30 cellular contexts compared by ENCODE assay signal in the genomic region with DNA sequence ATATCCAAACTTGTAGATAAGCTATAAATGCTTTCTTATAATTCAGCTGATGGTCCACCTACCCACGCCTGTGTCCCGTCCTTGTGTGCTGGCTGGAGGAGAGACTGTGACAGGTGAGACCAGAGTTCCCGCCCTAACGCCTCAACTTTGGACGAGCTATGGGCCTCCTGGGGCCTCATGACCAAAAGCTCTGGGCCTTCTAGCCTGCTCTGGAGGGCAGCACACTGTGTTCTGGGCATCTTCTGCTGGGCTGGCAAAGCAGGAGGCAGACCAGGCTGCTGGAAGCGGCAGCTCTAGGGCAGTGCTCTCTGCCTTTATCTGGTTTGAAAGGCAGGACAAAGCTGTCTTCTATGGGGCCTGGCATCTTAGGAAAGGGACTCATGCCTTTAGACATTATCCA. TPM values are rescaled to one million over a fixed set of nuclear protein-coding genes. Genes with fewer than 3 reads are reported as not detected.
"Had no signal": no experiment of that assay in that cellular context is flagged by ENCODE, and none has a peak within 500 bp of the region (broad histone marks: within the 10 kb centered on the region; RNA-seq: fewer than 3 reads in every experiment).

No MANE protein-coding gene starts in this region.

- H3K27me3 ChIP-seq: esophagus muscularis mucosa, foreskin keratinocyte, right lobe of liver, thyroid gland, vagina had no signal

- H3K4me3 Mint-ChIP-seq: naive thymus-derived CD8-positive, alpha-beta T cell; nephron progenitor cell; stimulated activated naive CD8-positive, alpha-beta T cell treated with anti-CD3 and anti-CD28 coated beads, Interleukin-15, amount 100 ng/mL, for 72 hours had no signal

- H3K36me3 Mint-ChIP-seq: naive thymus-derived CD8-positive, alpha-beta T cell had no signal

- H2AFZ ChIP-seq: parathyroid adenoma had no signal

- H3K27ac Mint-ChIP-seq: nephron progenitor cell, progenitor cell of endocrine pancreas had no signal

- H3K27ac ChIP-seq: coronary artery, esophagus muscularis mucosa, foreskin keratinocyte, heart right ventricle, parathyroid adenoma, right lobe of liver, thyroid gland, vagina had no signal

- H3K9me3 Mint-ChIP-seq: naive thymus-derived CD8-positive, alpha-beta T cell; nephron progenitor cell; stimulated activated naive CD8-positive, alpha-beta T cell treated with anti-CD3 and anti-CD28 coated beads, Interleukin-15, amount 100 ng/mL, for 72 hours had no signal

- H3K9me3 ChIP-seq: esophagus muscularis mucosa, heart right ventricle, right lobe of liver, thyroid gland, vagina had no signal

- H3K4me3 ChIP-seq: coronary artery, esophagus muscularis mucosa, heart right ventricle, lung, right lobe of liver, thyroid gland, vagina had no signal

- H3K36me3 ChIP-seq: esophagus muscularis mucosa, heart right ventricle, right lobe of liver, thyroid gland, vagina had no signal

- H3K4me1 ChIP-seq: esophagus muscularis mucosa, heart right ventricle, parathyroid adenoma, right lobe of liver, vagina had no signal

- H3K4me1 Mint-ChIP-seq: stimulated activated naive CD8-positive, alpha-beta T cell treated with anti-CD3 and anti-CD28 coated beads, Interleukin-15, amount 100 ng/mL, for 72 hours had no signal

- H3K79me2 ChIP-seq: parathyroid adenoma had no signal

- FAIRE-seq: endothelial cell of umbilical vein, islet of Langerhans, small intestine had no signal

- DNase-seq: dermis blood vessel endothelial cell; effector memory CD4-positive, alpha-beta T cell; glutamatergic neuron; heart right ventricle; hippocampal formation; kidney glomerular epithelial cell; left colon; mesendoderm; midbrain; naive thymus-derived CD8-positive, alpha-beta T cell; nephron progenitor cell; right lobe of liver; small intestine; stimulated activated CD4-positive, alpha-beta T cell treated with anti-CD3 and anti-CD28 coated beads, Interleukin-15, amount 100 ng/mL, for 24 hours; stimulated activated CD4-positive, alpha-beta T cell treated with anti-CD3 and anti-CD28 coated beads, Interleukin-2, amount 100 ng/mL, for 48 hours; stimulated activated naive CD4-positive, alpha-beta T cell; stimulated activated naive CD8-positive, alpha-beta T cell treated with anti-CD3 and anti-CD28 coated beads, Interleukin-15, amount 100 ng/mL, for 72 hours; thyroid gland; trophoblast cell had no signal

- H3K9ac ChIP-seq: parathyroid adenoma had no signal

- ATAC-seq: foreskin keratinocyte; left colon; naive thymus-derived CD8-positive, alpha-beta T cell; right lobe of liver; stimulated activated naive CD8-positive, alpha-beta T cell treated with anti-CD3 and anti-CD28 coated beads, Interleukin-15, amount 100 ng/mL, for 72 hours had no signal

RNA-seq across cellular contexts. Expression of a gene that starts 26.0 kb away (rescaled TPM):
- total RNA-seq: cerebellum, temporal lobe had no signal
